In genomic region chr19:14496849-14497346, GRCh38 we compare ENCODE assay signal across 8 cellular contexts. TPM values are rescaled to one million over a fixed set of nuclear protein-coding genes. Genes with fewer than 3 reads are reported as not detected.
DNase-seq lines count a peak whose midpoint lies in the region; ATAC-seq lines count a peak whose summit lies in the region.

No MANE protein-coding gene starts in this region.

- H3K4me3 Mint-ChIP-seq in natural killer cell treated with Interleukin-12 subunit alpha and Interleukin-12 subunit beta and Interleukin-15 and Interleukin-18, amount 100 ng/mL, for 72 hours, result peak overlapping the region; percentile 72

- peaks cover 5 to 17% of the 10 kb centered on the region in 2 donors for H3K4me1 Mint-ChIP-seq in natural killer cell treated with Interleukin-12 subunit alpha and Interleukin-12 subunit beta and Interleukin-15 and Interleukin-18, amount 100 ng/mL, for 72 hours (ENCODE audit: low read depth in 2 of 2)

- H3K27ac Mint-ChIP-seq in natural killer cell treated with Interleukin-12 subunit alpha and Interleukin-12 subunit beta and Interleukin-15 and Interleukin-18, amount 100 ng/mL, for 72 hours, result peak overlapping the region; percentile 53 to 62

- no peaks in the 10 kb centered on the region for H3K27me3 ChIP-seq in BLaER1 treated with 17β-estradiol and CSF1 and Interleukin-3, amounts not matched to agents 10 nM and 100 nM
- no peaks in the 10 kb centered on the region for H3K27me3 ChIP-seq in NT2/D1 (ENCODE audit: insufficient read depth, insufficient read length)
- no peaks in the 10 kb centered on the region for H3K27me3 ChIP-seq in ectodermal cell (ENCODE audit: control insufficient read depth, insufficient read depth, low read length, poor library complexity, severe bottlenecking)

- DNase-seq in NT2/D1 (ENCODE audit: low read depth, low spot score) (no peak), foreskin melanocyte (no peak), cerebellum (ENCODE audit: low spot score) (no peak), NCI-H345 treated with DMSO at 0.1 percent for 48 hours (lab: John Stamatoyannopoulos, UW; ENCODE audit: unreplicated experiment) (no peak)
- DNase-seq in natural killer cell treated with Interleukin-12 subunit alpha and Interleukin-12 subunit beta and Interleukin-15 and Interleukin-18, amount 100 ng/mL, for 72 hours (ENCODE audit: low spot score), result peak; percentile 38
- DNase-seq in stimulated activated CD8-positive, alpha-beta memory T cell treated with anti-CD3 and anti-CD28 coated beads, Interleukin-4, amount 100 ng/mL, for 48 hours, result no peak

- H3K27ac ChIP-seq in BLaER1 treated with 17β-estradiol and CSF1 and Interleukin-3, amounts not matched to agents 10 nM and 100 nM, result peak overlapping the region in 2 of 11 experiments; percentile 57 to 76; a peak in 3 of 22 replicates
- H3K27ac ChIP-seq in ectodermal cell (ENCODE audit: insufficient read depth, low read depth, low read length, poor library complexity, severe bottlenecking), result no peak overlapping the region

- peak overlapping the region; percentile 77 to 94 (median 85); a peak in 21 of 22 replicates for H3K4me2 ChIP-seq in BLaER1 treated with 17β-estradiol and CSF1 and Interleukin-3, amounts not matched to agents 10 nM and 100 nM

- H3K9me3 ChIP-seq in BLaER1 treated with 17β-estradiol and CSF1 and Interleukin-3, amounts not matched to agents 10 nM and 100 nM (replicated peaks in 1 of 11), result no peaks in the 10 kb centered on the region
- no peaks in the 10 kb centered on the region for H3K9me3 ChIP-seq in NT2/D1 (ENCODE audit: insufficient read depth, low read length)
- H3K9me3 ChIP-seq in ectodermal cell (ENCODE audit: control insufficient read depth, low read length), result no peaks in the 10 kb centered on the region

- H3K9ac ChIP-seq in BLaER1 treated with 17β-estradiol and CSF1 and Interleukin-3, amounts not matched to agents 10 nM and 100 nM, result peak overlapping the region in 3 of 11 experiments; percentile 61 to 81 (median 78); a peak in 6 of 22 replicates
- peak overlapping the region; percentile 76 for H3K9ac ChIP-seq in NT2/D1 (ENCODE audit: insufficient read length, low read depth)

- peaks cover 0 to 31% (median 6%) of the 10 kb centered on the region in 11 experiments; a peak in 9 of 22 replicates for H4K20me1 ChIP-seq in BLaER1 treated with 17β-estradiol and CSF1 and Interleukin-3, amounts not matched to agents 10 nM and 100 nM

- H3K36me3 ChIP-seq in BLaER1 treated with 17β-estradiol and CSF1 and Interleukin-3, amounts not matched to agents 10 nM and 100 nM, result peaks cover 0 to 11% (median under 1%) of the 10 kb centered on the region in 11 experiments; a peak in 6 of 22 replicates
- peaks cover 19% of the 10 kb centered on the region for H3K36me3 ChIP-seq in NT2/D1 (ENCODE audit: insufficient read depth, insufficient read length, low read length)
- H3K36me3 ChIP-seq in ectodermal cell (ENCODE audit: control insufficient read depth, insufficient read depth, low read length), result no peaks in the 10 kb centered on the region

- H3K36me3 Mint-ChIP-seq in natural killer cell treated with Interleukin-12 subunit alpha and Interleukin-12 subunit beta and Interleukin-15 and Interleukin-18, amount 100 ng/mL, for 72 hours, result no peaks in the 10 kb centered on the region

- H3K27me3 Mint-ChIP-seq in natural killer cell treated with Interleukin-12 subunit alpha and Interleukin-12 subunit beta and Interleukin-15 and Interleukin-18, amount 100 ng/mL, for 72 hours, result no peaks in the 10 kb centered on the region

- ATAC-seq in natural killer cell treated with Interleukin-12 subunit alpha and Interleukin-12 subunit beta and Interleukin-15 and Interleukin-18, amount 100 ng/mL, for 72 hours, result no peak

- 81 to 87% methylated on average over 8 to 9 of the region's 9 CpGs for WGBS in ectodermal cell, 2 experiments

- H3K4me1 ChIP-seq in BLaER1 treated with 17β-estradiol and CSF1 and Interleukin-3, amounts not matched to agents 10 nM and 100 nM, result peaks cover 8 to 35% (median 25%) of the 10 kb centered on the region in 10 experiments
- H3K4me1 ChIP-seq in NT2/D1 (ENCODE audit: insufficient read depth, insufficient read length), result peaks cover 17% of the 10 kb centered on the region
- H3K4me1 ChIP-seq in ectodermal cell (ENCODE audit: control insufficient read depth, insufficient read depth, low read length), result peaks cover 10% of the 10 kb centered on the region

- no peaks in the 10 kb centered on the region for H3K9me3 Mint-ChIP-seq in natural killer cell treated with Interleukin-12 subunit alpha and Interleukin-12 subunit beta and Interleukin-15 and Interleukin-18, amount 100 ng/mL, for 72 hours

- H3K4me3 ChIP-seq in BLaER1 treated with 17β-estradiol and CSF1 and Interleukin-3, amounts not matched to agents 10 nM and 100 nM, result peak overlapping the region in 6 of 10 experiments; percentile 61 to 81 (median 70); a peak in 7 of 20 replicates
- H3K4me3 ChIP-seq in NT2/D1 (ENCODE audit: insufficient read length, low read depth), result peak overlapping the region; percentile 39
- peak overlapping the region; percentile 23 for H3K4me3 ChIP-seq in ectodermal cell (ENCODE audit: insufficient read depth, low read depth, low read length)

RNA-seq across cellular contexts. Expression of gene GIPC1, which starts 1.0 kb away (rescaled TPM):
- polyA plus RNA-seq in ectodermal cell (2013, experiment 1 of 4), result 62.0 TPM
- 67.5 TPM for polyA plus RNA-seq in ectodermal cell (2013, experiment 2 of 4)
- 54.2 TPM for polyA plus RNA-seq in ectodermal cell (2013, experiment 3 of 4)
- 60.7 TPM for polyA plus RNA-seq in ectodermal cell (2013, experiment 4 of 4)
- total RNA-seq in natural killer cell treated with Interleukin-12 subunit alpha and Interleukin-12 subunit beta and Interleukin-15 and Interleukin-18, amount 100 ng/mL, for 72 hours, result 10 to 100 TPM; 29.9 to 31.7 TPM
- total RNA-seq in cerebellum, result 25.8 TPM

RNA-seq across cellular contexts. Expression of gene DNAJB1, which starts 21.3 kb away (rescaled TPM):
- polyA plus RNA-seq in ectodermal cell (2013, experiment 1 of 4), result 74.3 TPM
- 55.4 TPM for polyA plus RNA-seq in ectodermal cell (2013, experiment 2 of 4)
- polyA plus RNA-seq in ectodermal cell (2013, experiment 3 of 4), result 48.0 TPM
- polyA plus RNA-seq in ectodermal cell (2013, experiment 4 of 4), result 55.5 TPM
- total RNA-seq in natural killer cell treated with Interleukin-12 subunit alpha and Interleukin-12 subunit beta and Interleukin-15 and Interleukin-18, amount 100 ng/mL, for 72 hours, result 10 to 100 TPM; 65.3 to 68.8 TPM
- 26.3 TPM for total RNA-seq in cerebellum

RNA-seq across cellular contexts. Expression of gene PTGER1, which starts 21.7 kb away (rescaled TPM):
- not detected for polyA plus RNA-seq in ectodermal cell (2013, experiment 1 of 4)
- polyA plus RNA-seq in ectodermal cell (2013, experiment 2 of 4), result 0.36 TPM
- polyA plus RNA-seq in ectodermal cell (2013, experiment 3 of 4), result 0.32 TPM
- polyA plus RNA-seq in ectodermal cell (2013, experiment 4 of 4), result 0.81 TPM
- under 1 TPM; 0.31 to 0.67 TPM for total RNA-seq in natural killer cell treated with Interleukin-12 subunit alpha and Interleukin-12 subunit beta and Interleukin-15 and Interleukin-18, amount 100 ng/mL, for 72 hours
- total RNA-seq in cerebellum, result 0.27 TPM

RNA-seq across cellular contexts. Expression of gene TECR, which starts 32.5 kb away (rescaled TPM):
- 228 TPM for polyA plus RNA-seq in ectodermal cell (2013, experiment 1 of 4)
- polyA plus RNA-seq in ectodermal cell (2013, experiment 2 of 4), result 241 TPM
- 108 TPM for polyA plus RNA-seq in ectodermal cell (2013, experiment 3 of 4)
- polyA plus RNA-seq in ectodermal cell (2013, experiment 4 of 4), result 122 TPM
- 100 to 1,000 TPM in 1 of 2 donors, 10 to 100 TPM in 1; 74.0 to 110 TPM for total RNA-seq in natural killer cell treated with Interleukin-12 subunit alpha and Interleukin-12 subunit beta and Interleukin-15 and Interleukin-18, amount 100 ng/mL, for 72 hours
- 15.7 TPM for total RNA-seq in cerebellum
